14 cellular contexts compared by ENCODE assay signal in the genomic region with DNA sequence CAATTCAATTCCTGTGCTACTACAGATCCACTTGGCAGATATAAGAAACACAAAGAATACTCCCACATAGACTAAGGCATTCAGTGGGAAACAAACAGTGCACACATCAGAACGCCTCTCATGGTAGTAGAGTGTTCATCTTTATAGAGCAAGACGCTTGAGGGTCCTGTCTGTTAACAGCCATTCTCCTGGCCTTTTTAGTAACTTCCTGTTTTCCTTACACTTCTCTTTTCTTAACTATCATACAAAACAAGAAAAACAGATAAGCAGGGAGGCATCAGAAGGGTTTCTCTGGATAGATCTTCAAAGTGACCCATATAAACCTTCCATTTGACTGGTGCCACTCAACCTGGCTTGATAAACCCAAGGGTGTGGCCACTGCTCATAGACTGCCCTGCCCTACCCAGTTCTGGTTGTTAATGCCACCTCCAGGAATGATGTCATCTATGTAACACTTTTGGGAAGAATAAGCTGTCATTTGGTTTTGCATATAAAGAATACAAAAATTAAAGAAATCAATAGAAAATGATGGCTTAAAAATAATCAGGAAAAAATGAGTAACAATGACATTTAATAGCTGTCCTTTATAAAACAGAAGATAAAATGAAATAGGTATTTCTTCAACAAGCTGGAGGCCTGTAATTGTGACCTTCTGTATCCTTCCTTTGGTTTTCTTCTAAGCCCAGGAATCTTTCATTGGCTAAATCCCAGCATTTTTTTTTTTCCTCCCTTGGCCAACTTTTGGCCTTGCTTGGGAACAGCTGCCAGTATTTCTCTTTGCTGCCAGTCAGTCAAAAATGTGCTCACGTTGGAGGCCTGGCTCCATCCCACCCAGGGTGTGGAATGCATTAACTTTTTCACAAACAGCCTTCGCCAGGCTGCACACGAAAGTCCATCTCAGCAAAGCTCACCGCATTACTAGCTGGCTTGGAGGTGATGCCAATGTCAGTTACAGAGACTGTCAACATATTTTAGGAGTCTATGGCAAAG.
A peak's percentile ranks its signal among the peaks of the same experiment; 100 is the strongest.
DNase-seq lines count a peak whose midpoint lies in the region; ATAC-seq lines count a peak whose summit lies in the region.
"Had no signal": no experiment of that assay in that cellular context is flagged by ENCODE, and none has a peak within 500 bp of the region (broad histone marks: within the 10 kb centered on the region; RNA-seq: fewer than 3 reads in every experiment).

No MANE protein-coding gene starts in this region.

- peaks cover 56% of the 10 kb centered on the region for H3K4me1 Mint-ChIP-seq in activated CD4-positive, alpha-beta T cell treated with anti-CD3 and anti-CD28 coated beads for 36 hours

- H3K27me3 ChIP-seq in skeletal muscle satellite cell (ENCODE audit: control insufficient read depth, insufficient read depth, low read length) = no peaks in the 10 kb centered on the region

- POLR2A ChIA-PET in activated CD4-positive, alpha-beta T cell treated with anti-CD3 and anti-CD28 coated beads for 36 hours (lab: Charles Lee) = no interaction called here

- H3K36me3 ChIP-seq in skeletal muscle satellite cell (ENCODE audit: insufficient read depth, low read length) = no peaks in the 10 kb centered on the region

- H3K9me3 Mint-ChIP-seq in activated CD4-positive, alpha-beta T cell treated with anti-CD3 and anti-CD28 coated beads for 36 hours (ENCODE audit: low read depth) = no peaks in the 10 kb centered on the region

- H3K9me3 ChIP-seq in skeletal muscle satellite cell (replicated peaks; ENCODE audit: low read length) = no peaks in the 10 kb centered on the region

- no peaks in the 10 kb centered on the region for H3K27me3 Mint-ChIP-seq in activated CD4-positive, alpha-beta T cell treated with anti-CD3 and anti-CD28 coated beads for 36 hours

- H3K27ac Mint-ChIP-seq in activated CD4-positive, alpha-beta T cell treated with anti-CD3 and anti-CD28 coated beads for 36 hours = peak overlapping the region; percentile 72

- H3K4me3 Mint-ChIP-seq in activated CD4-positive, alpha-beta T cell treated with anti-CD3 and anti-CD28 coated beads for 36 hours = no peak overlapping the region

- CTCF ChIA-PET in activated CD4-positive, alpha-beta T cell treated with anti-CD3 and anti-CD28 coated beads for 36 hours (lab: Charles Lee) = interaction anchor here (1.6 to 1.9 kb wide), 2 partner anchors 9 to 11 kb away, joined by 5 to 6 read pairs; no protein-coding TSS in a partner anchor

- peak overlapping the region; percentile 51 for H3K9ac ChIP-seq in skeletal muscle satellite cell (ENCODE audit: low read depth, low read length)
- H3K9ac ChIP-seq: KMS-11, parathyroid adenoma had no signal

- H3K4me3 ChIP-seq in skeletal muscle satellite cell (ENCODE audit: low read length) = no peak overlapping the region
- H3K4me3 ChIP-seq: PC-9 had no signal

- H3K36me3 Mint-ChIP-seq in activated CD4-positive, alpha-beta T cell treated with anti-CD3 and anti-CD28 coated beads for 36 hours (ENCODE audit: low read depth) = peaks cover 48% of the 10 kb centered on the region

- no peak for ATAC-seq in activated CD4-positive, alpha-beta T cell treated with anti-CD3 and anti-CD28 coated beads for 36 hours
- ATAC-seq in esophagus mucosa = peak; percentile 48

- H3K4me1 ChIP-seq in skeletal muscle satellite cell (ENCODE audit: control insufficient read depth, insufficient read depth, low read length) = peaks cover 26% of the 10 kb centered on the region

- H3K4me2 ChIP-seq in skeletal muscle satellite cell (ENCODE audit: low read length) = peak overlapping the region; percentile 28
- H3K4me2 ChIP-seq: KMS-11, PC-9 had no signal

- intact Hi-C loops in activated CD4-positive, alpha-beta T cell treated with anti-CD3 and anti-CD28 coated beads for 36 hours (cut with DNase I, micrococcal nuclease) = no loop called here

- no peak for DNase-seq in activated CD4-positive, alpha-beta T cell treated with anti-CD3 and anti-CD28 coated beads for 36 hours
- no peak for DNase-seq in activated CD4-positive, alpha-beta T cell treated with anti-CD3 and anti-CD28 coated beads, Interleukin-2, amount 50 U/mL, for 4 hours
- DNase-seq in OCI-M2 (lab: John Stamatoyannopoulos, UW; ENCODE audit: unreplicated experiment) = peak; percentile 9
- no peak for DNase-seq in inferior parietal cortex (ENCODE audit: extremely low spot score)
- no peak for DNase-seq in T-helper 1 cell
- DNase-seq in activated gamma-delta T cell treated with Interleukin-2 at 50 U/mL for 16 hours = no peak
- DNase-seq: ACHN; activated CD8-positive, alpha-beta memory T cell treated with anti-CD3 and anti-CD28 coated beads for 24 hours; hippocampal formation; PC-9 had no signal
